2 cellular contexts compared by ENCODE assay signal in genomic region chr19:5793188-5793587, GRCh38.
TF ChIP-seq lines count a peak whose summit lies in the region.

No MANE protein-coding gene starts in this region.

TF ChIP-seq in HEK293, 187 proteins besides CTCF, POLR2A, EP300 and RAD21:
- no peak for TF ChIP-seq GLIS1 (tag by site-specific recombination; IDR thresholded peaks at IDR 0.05)
- TF ChIP-seq ZNF623 (tag by site-specific recombination; IDR thresholded peaks at IDR 0.05): peak; percentile 99
- no peak for TF ChIP-seq ZNF416 (tag by site-specific recombination; IDR thresholded peaks at IDR 0.05)
- 0 out of 2 replicates have a peak, but pooled peaks have one; percentile 23 for TF ChIP-seq ZNF341 (tag by site-specific recombination; IDR thresholded peaks at IDR 0.05; ENCODE audit: low read depth)
- no peak for TF ChIP-seq ZNF548 (tag by site-specific recombination; IDR thresholded peaks at IDR 0.05)
- peak; percentile 56 for TF ChIP-seq PRDM1 (tag by site-specific recombination; IDR thresholded peaks at IDR 0.05)
- TF ChIP-seq ZNF24 (tag by site-specific recombination; IDR thresholded peaks at IDR 0.05): no peak
- no peak for TF ChIP-seq INSM2 (tag by site-specific recombination; IDR thresholded peaks at IDR 0.05)
- TF ChIP-seq ZNF350 (tag by site-specific recombination; IDR thresholded peaks at IDR 0.05): no peak

TF ChIP-seq in K562, 482 proteins besides CTCF, POLR2A, EP300 and RAD21:
- TF ChIP-seq ZNF121 (CRISPR knock-in tag; conservative IDR thresholded peaks at IDR 0.05): peak; percentile 54
- no peak for TF ChIP-seq CGGBP1 (CRISPR knock-in tag; IDR thresholded peaks at IDR 0.05)
- TF ChIP-seq ZNF12 (CRISPR knock-in tag; IDR thresholded peaks at IDR 0.05): no peak
- TF ChIP-seq TFAM (CRISPR knock-in tag; conservative IDR thresholded peaks at IDR 0.05): no peak
- no peak for TF ChIP-seq NR2C1 (IDR thresholded peaks at IDR 0.05)
- no peak for TF ChIP-seq NR2C1 (tag; IDR thresholded peaks at IDR 0.05)
- TF ChIP-seq CAMTA2 (CRISPR knock-in tag; conservative IDR thresholded peaks at IDR 0.05): no peak
- peak; percentile 83 for TF ChIP-seq SMARCA5 (IDR thresholded peaks at IDR 0.05)
- no peak for TF ChIP-seq ZNF174 (CRISPR knock-in tag; IDR thresholded peaks at IDR 0.05)
- no peak for TF ChIP-seq NELFE (IDR thresholded peaks at IDR 0.05; ENCODE audit: insufficient read depth, insufficient read length)
- no peak for TF ChIP-seq JUN (IDR thresholded peaks at IDR 0.05; ENCODE audit: borderline replicate concordance, low read depth, low read length)
- no peak for TF ChIP-seq JUN (CRISPR knock-in tag; IDR thresholded peaks at IDR 0.05; ENCODE audit: borderline replicate concordance)
- TF ChIP-seq ZNF133 (CRISPR knock-in tag; IDR thresholded peaks at IDR 0.05): no peak
- peak; percentile 88 for TF ChIP-seq BCOR (IDR thresholded peaks at IDR 0.05)
- peak; percentile 33 for TF ChIP-seq RBM25 (IDR thresholded peaks at IDR 0.05; ENCODE audit: low read depth, low read length, severe bottlenecking)
TF ChIP-seq in K562: peak in this region for 4.
